Comparison of ENCODE assay signal across 24 cellular contexts in the genomic region with DNA sequence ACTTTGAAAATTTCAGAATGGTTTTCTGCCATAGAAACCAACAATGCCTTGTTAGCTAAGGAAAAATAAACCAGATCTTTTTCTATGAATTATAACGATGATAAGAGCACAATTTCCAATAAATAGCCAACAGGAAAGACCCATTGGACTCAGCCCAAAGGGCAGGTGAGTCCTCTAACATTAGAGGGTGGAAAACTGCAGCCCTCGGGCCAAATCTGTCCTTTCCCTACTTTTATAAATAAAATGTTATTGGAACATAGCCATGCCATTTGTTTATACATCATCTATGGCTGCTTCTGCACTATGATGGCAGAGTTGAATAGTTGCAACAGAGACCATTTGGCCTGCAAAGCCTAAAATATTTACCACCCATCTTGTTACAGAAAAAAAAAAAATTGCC.
"Had no signal": no experiment of that assay in that cellular context is flagged by ENCODE, and none has a peak within 500 bp of the region (broad histone marks: within the 10 kb centered on the region; RNA-seq: fewer than 3 reads in every experiment).

No MANE protein-coding gene starts in this region.

- H3K4me3 Mint-ChIP-seq: dendritic cell treated with granulocyte-macrophage colony-stimulating factor and Interleukin-4, amounts not matched to agents 40 ng/mL and 50 ng/mL, for 4 days; memory B cell; mesothelial cell of epicardium; naive B cell; natural killer cell treated with Interleukin-12 subunit alpha and Interleukin-12 subunit beta and Interleukin-15 and Interleukin-18, amount 100 ng/mL, for 72 hours; neural crest cell; stimulated activated naive CD8-positive, alpha-beta T cell treated with anti-CD3 and anti-CD28 coated beads, Interleukin-15, amount 100 ng/mL, for 72 hours; type B pancreatic cell had no signal

- H3K4me3 ChIP-seq: colonic mucosa, lung, mucosa of descending colon, pancreas, right lobe of liver, testis, tibial artery had no signal

- H3K9me3 ChIP-seq: colonic mucosa, mucosa of descending colon, neutrophil, pancreas, right lobe of liver, testis, tibial artery had no signal

- H3K27me3 Mint-ChIP-seq: dendritic cell treated with granulocyte-macrophage colony-stimulating factor and Interleukin-4, amounts not matched to agents 40 ng/mL and 50 ng/mL, for 4 days; memory B cell; naive B cell; natural killer cell treated with Interleukin-12 subunit alpha and Interleukin-12 subunit beta and Interleukin-15 and Interleukin-18, amount 100 ng/mL, for 72 hours; stimulated activated naive CD8-positive, alpha-beta T cell treated with anti-CD3 and anti-CD28 coated beads, Interleukin-15, amount 100 ng/mL, for 72 hours; type B pancreatic cell had no signal

- H3K27ac Mint-ChIP-seq: dendritic cell treated with granulocyte-macrophage colony-stimulating factor and Interleukin-4, amounts not matched to agents 40 ng/mL and 50 ng/mL, for 4 days; memory B cell; mesothelial cell of epicardium; naive B cell; natural killer cell treated with Interleukin-12 subunit alpha and Interleukin-12 subunit beta and Interleukin-15 and Interleukin-18, amount 100 ng/mL, for 72 hours; stimulated activated naive CD8-positive, alpha-beta T cell treated with anti-CD3 and anti-CD28 coated beads, Interleukin-15, amount 100 ng/mL, for 72 hours; type B pancreatic cell had no signal

- H3K36me3 ChIP-seq: colonic mucosa, neutrophil, pancreas, right lobe of liver, tibial artery had no signal

- ATAC-seq: left lobe of liver; mucosa of descending colon; natural killer cell treated with Interleukin-12 subunit alpha and Interleukin-12 subunit beta and Interleukin-15 and Interleukin-18, amount 100 ng/mL, for 72 hours; pancreas; right lobe of liver; stimulated activated naive CD8-positive, alpha-beta T cell treated with anti-CD3 and anti-CD28 coated beads, Interleukin-15, amount 100 ng/mL, for 72 hours had no signal

- H3K27me3 ChIP-seq: colonic mucosa, neutrophil, pancreas, right lobe of liver, testis, tibial artery had no signal

- H3K9me3 Mint-ChIP-seq: dendritic cell treated with granulocyte-macrophage colony-stimulating factor and Interleukin-4, amounts not matched to agents 40 ng/mL and 50 ng/mL, for 4 days; memory B cell; mesothelial cell of epicardium; stimulated activated naive CD8-positive, alpha-beta T cell treated with anti-CD3 and anti-CD28 coated beads, Interleukin-15, amount 100 ng/mL, for 72 hours; type B pancreatic cell had no signal

- H3K4me1 ChIP-seq: colonic mucosa, pancreas, right lobe of liver had no signal

- H3K36me3 Mint-ChIP-seq: memory B cell; naive B cell; natural killer cell treated with Interleukin-12 subunit alpha and Interleukin-12 subunit beta and Interleukin-15 and Interleukin-18, amount 100 ng/mL, for 72 hours; type B pancreatic cell had no signal

- DNase-seq: colonic mucosa; effector memory CD4-positive, alpha-beta T cell; hypothalamus; mucosa of descending colon; naive B cell; pancreas; right lobe of liver; small intestine; stimulated activated CD4-positive, alpha-beta T cell treated with anti-CD3 and anti-CD28 coated beads, Interleukin-1b, Interleukin-23, amount 100 ng/mL, for 48 hours; stimulated activated CD4-positive, alpha-beta T cell treated with anti-CD3 and anti-CD28 coated beads, Interleukin-4, amount 100 ng/mL, for 1 hour; stimulated activated CD8-positive, alpha-beta memory T cell treated with anti-CD3 and anti-CD28 coated beads, Interleukin-4, amount 100 ng/mL, for 48 hours; stimulated activated naive CD4-positive, alpha-beta T cell; stimulated activated naive CD8-positive, alpha-beta T cell treated with anti-CD3 and anti-CD28 coated beads, Interleukin-15, amount 100 ng/mL, for 72 hours; testis; tibial artery had no signal

- H3K27ac ChIP-seq: colonic mucosa, neutrophil, pancreas, right lobe of liver, testis, tibial artery had no signal

- H3K4me1 Mint-ChIP-seq: memory B cell; naive B cell; stimulated activated naive CD8-positive, alpha-beta T cell treated with anti-CD3 and anti-CD28 coated beads, Interleukin-15, amount 100 ng/mL, for 72 hours had no signal
